21 cellular contexts compared by ENCODE assay signal in genomic region chr12:48143898-48144297, GRCh38. TPM values are rescaled to one million over a fixed set of nuclear protein-coding genes. Genes with fewer than 3 reads are reported as not detected.
A peak's percentile ranks its signal among the peaks of the same experiment; 100 is the strongest.
DNase-seq lines count a peak whose midpoint lies in the region; ATAC-seq, FAIRE-seq and TF ChIP-seq lines count a peak whose summit lies in the region.
"Had no signal": no experiment of that assay in that cellular context is flagged by ENCODE, and none has a peak within 500 bp of the region (broad histone marks: within the 10 kb centered on the region; RNA-seq: fewer than 3 reads in every experiment).

No MANE protein-coding gene starts in this region.

- H3K27ac ChIP-seq in left ventricle myocardium inferior (replicated peaks) (peak overlapping the region; percentile 81), heart left ventricle (peak overlapping the region in 2 of 12 donors; percentile 13), iPS-20b (ENCODE audit: low read length) (peak overlapping the region; percentile 64)
- no peak overlapping the region for H3K27ac ChIP-seq in naive thymus-derived CD4-positive, alpha-beta T cell (ENCODE audit: low read depth, low read length)
- H3K27ac ChIP-seq: HL-60, RWPE1 had no signal

- H3K9me3 ChIP-seq in left ventricle myocardium inferior (replicated peaks): no peaks in the 10 kb centered on the region
- H3K9me3 ChIP-seq in heart left ventricle: no peaks in the 10 kb centered on the region
- no peaks in the 10 kb centered on the region for H3K9me3 ChIP-seq in iPS-20b (ENCODE audit: insufficient read depth, low read depth, low read length)
- no peaks in the 10 kb centered on the region for H3K9me3 ChIP-seq in naive thymus-derived CD4-positive, alpha-beta T cell (ENCODE audit: control insufficient read depth in 2 of 3, low read length in 3 of 3)
- H3K9me3 ChIP-seq: Caco-2 had no signal

- no peak overlapping the region for H3K4me3 ChIP-seq in left ventricle myocardium inferior
- no peak overlapping the region for H3K4me3 ChIP-seq in heart left ventricle
- peak overlapping the region; percentile 34; the same call in 1 of the 2 replicates for H3K4me3 ChIP-seq in iPS-20b (ENCODE audit: low read length)
- no peak overlapping the region for H3K4me3 ChIP-seq in naive thymus-derived CD4-positive, alpha-beta T cell (ENCODE audit: low read length)

- peak overlapping the region; percentile 29 for H3K4me3 Mint-ChIP-seq in WTC11
- no peak overlapping the region for H3K4me3 Mint-ChIP-seq in naive thymus-derived CD4-positive, alpha-beta T cell
- H3K4me3 Mint-ChIP-seq: CD14-positive monocyte had no signal

- TF ChIP-seq CTCF in left ventricle myocardium inferior (IDR thresholded peaks at IDR 0.05; ENCODE audit: borderline replicate concordance) (no peak), heart left ventricle (IDR thresholded peaks at IDR 0.05) (no peak), WTC11 (IDR thresholded peaks at IDR 0.05) (no peak)

- H3K36me3 Mint-ChIP-seq in WTC11: peaks cover 76% of the 10 kb centered on the region
- H3K36me3 Mint-ChIP-seq in naive thymus-derived CD4-positive, alpha-beta T cell: peaks cover 0 to 42% (median 15%) of the 10 kb centered on the region in 5 donors

- ATAC-seq in heart left ventricle: no peak
- ATAC-seq in WTC11: peak; percentile 31; the same call in 1 of the 2 replicates
- no peak for ATAC-seq in naive thymus-derived CD4-positive, alpha-beta T cell
- ATAC-seq: PC-3 had no signal

- intact Hi-C loops in left ventricle myocardium inferior (cut with micrococcal nuclease) (no loop called here), heart left ventricle (cut with DNase I) (no loop called here)
- intact Hi-C loops in naive thymus-derived CD4-positive, alpha-beta T cell (cut with micrococcal nuclease): no loop called here

- TF ChIP-seq POLR2A in heart left ventricle (IDR thresholded peaks at IDR 0.05): no peak

- peak overlapping the region; percentile 60; the same call in 1 of the 2 replicates for H3K9ac ChIP-seq in iPS-20b (ENCODE audit: low read depth, low read length)

- H3K9me3 Mint-ChIP-seq in WTC11: no peaks in the 10 kb centered on the region
- H3K9me3 Mint-ChIP-seq in naive thymus-derived CD4-positive, alpha-beta T cell: no peaks in the 10 kb centered on the region
- H3K9me3 Mint-ChIP-seq: CD14-positive monocyte had no signal

- peaks cover 94% of the 10 kb centered on the region for H3K4me1 ChIP-seq in left ventricle myocardium inferior
- peaks cover 0 to 55% (median 17%) of the 10 kb centered on the region in 12 donors for H3K4me1 ChIP-seq in heart left ventricle
- peaks cover 29% of the 10 kb centered on the region for H3K4me1 ChIP-seq in iPS-20b (ENCODE audit: insufficient read depth, low read length)
- H3K4me1 ChIP-seq in naive thymus-derived CD4-positive, alpha-beta T cell (ENCODE audit: control insufficient read depth in 2 of 2, insufficient read depth in 2 of 2, low read length in 2 of 2): no peaks in the 10 kb centered on the region
- H3K4me1 ChIP-seq: Caco-2 had no signal

- no peaks in the 10 kb centered on the region for H3K27me3 Mint-ChIP-seq in WTC11 (ENCODE audit: low read depth)
- H3K27me3 Mint-ChIP-seq in naive thymus-derived CD4-positive, alpha-beta T cell: no peaks in the 10 kb centered on the region

- no peaks in the 10 kb centered on the region for H3K27me3 ChIP-seq in left ventricle myocardium inferior (ENCODE audit: low read depth)
- no peaks in the 10 kb centered on the region for H3K27me3 ChIP-seq in heart left ventricle
- no peaks in the 10 kb centered on the region for H3K27me3 ChIP-seq in iPS-20b (ENCODE audit: insufficient read depth, low read length)
- H3K27me3 ChIP-seq in naive thymus-derived CD4-positive, alpha-beta T cell (ENCODE audit: control insufficient read depth in 2 of 2, insufficient read depth in 2 of 2, low read length in 2 of 2): no peaks in the 10 kb centered on the region

- peaks cover 42% of the 10 kb centered on the region for H3K4me1 Mint-ChIP-seq in WTC11
- H3K4me1 Mint-ChIP-seq in naive thymus-derived CD4-positive, alpha-beta T cell: peaks cover 0 to 3% (median 0%) of the 10 kb centered on the region in 7 donors
- H3K4me1 Mint-ChIP-seq: CD14-positive monocyte had no signal

- peaks cover 98% of the 10 kb centered on the region for H3K36me3 ChIP-seq in left ventricle myocardium inferior
- peaks cover 0 to 100% (median 98%) of the 10 kb centered on the region in 9 donors for H3K36me3 ChIP-seq in heart left ventricle
- peaks cover 88% of the 10 kb centered on the region for H3K36me3 ChIP-seq in iPS-20b (ENCODE audit: insufficient read depth, low read depth, low read length)
- peaks cover 0 to 92% (median 6%) of the 10 kb centered on the region in 3 experiments for H3K36me3 ChIP-seq in naive thymus-derived CD4-positive, alpha-beta T cell (ENCODE audit: control insufficient read depth in 2 of 3, insufficient read depth in 3 of 3, low read length in 3 of 3)

- CTCF ChIA-PET in WTC11 (lab: Charles Lee): interaction anchor here (0.9 to 2.5 kb wide), 2 partner anchors 14 to 400 kb away, joined by 3 to 21 read pairs; partner anchors contain the start of gene ASB8
- CTCF ChIA-PET in naive thymus-derived CD4-positive, alpha-beta T cell (lab: Charles Lee): no interaction called here

- WGBS in heart left ventricle, 4 donors: 68 to 88% (median 77%) methylated on average over 2 of the region's 2 CpGs

- DNase-seq in left ventricle myocardium inferior (no peak), heart left ventricle (no peak), WTC11 (ENCODE audit: low spot score) (no peak), HTR-8/SVneo (ENCODE audit: insufficient read length, low spot score) (no peak), HuH-7 (ENCODE audit: low spot score) (no peak)
- DNase-seq in naive thymus-derived CD4-positive, alpha-beta T cell: no peak
- DNase-seq: Caco-2, DMS153, EL, HCEC 1CT, KG1, NCI-H1048, NCI-H146, NCI-H2081 treated with DMSO at 0.1 percent for 48 hours, NCI-H510A treated with DMSO at 0.1 percent for 48 hours, NCI-H82, PC-3 had no signal

- no peak for FAIRE-seq in HTR-8/SVneo (lab: Jason Lieb, UNC)

- H3K27ac Mint-ChIP-seq in WTC11: peak overlapping the region; percentile 95
- H3K27ac Mint-ChIP-seq in naive thymus-derived CD4-positive, alpha-beta T cell: peak overlapping the region in 3 of 9 donors; percentile 34 to 66 (median 38)

- POLR2A ChIA-PET in WTC11 (lab: Charles Lee): interaction anchor here (1.6 kb wide), 1 partner anchor 13 kb away, joined by 5 read pairs; no protein-coding TSS in a partner anchor
- POLR2A ChIA-PET in naive thymus-derived CD4-positive, alpha-beta T cell (lab: Charles Lee): no interaction called here

TF ChIP-seq in WTC11, 78 proteins besides CTCF, POLR2A, EP300 and RAD21 (continues in another document):
- TF ChIP-seq ZBTB43 (CRISPR knock-in tag; IDR thresholded peaks at IDR 0.05): no peak

RNA-seq across cellular contexts. Expression of gene ASB8, which starts 13.4 kb away (rescaled TPM):
- total RNA-seq in left ventricle myocardium inferior: 80.3 TPM
- 10 to 100 TPM; 73.2 to 97.6 (median 81.5) TPM for total RNA-seq in heart left ventricle
- polyA plus RNA-seq in heart left ventricle: 10 to 100 TPM; 24.9 to 49.1 TPM
- 7.4 to 11.3 TPM (median 8.8 TPM) in 3 replicates for total RNA-seq in WTC11 (2021)
- 10 to 100 TPM; 42.9 to 75.9 (median 54.9) TPM for total RNA-seq in naive thymus-derived CD4-positive, alpha-beta T cell
- polyA plus RNA-seq in naive thymus-derived CD4-positive, alpha-beta T cell: 10 to 100 TPM; 71.5 to 93.5 TPM

RNA-seq across cellular contexts. Expression of gene PFKM, which starts 24.7 kb away (rescaled TPM):
- total RNA-seq in left ventricle myocardium inferior: 671 TPM
- total RNA-seq in heart left ventricle: 100 to 1,000 TPM; 230 to 901 (median 521) TPM
- 100 to 1,000 TPM; 160 to 205 TPM for polyA plus RNA-seq in heart left ventricle
- total RNA-seq in WTC11 (2021): 99.3 to 109 TPM (median 108 TPM) in 3 replicates
- 10 to 100 TPM; 11.7 to 20.3 (median 14.5) TPM for total RNA-seq in naive thymus-derived CD4-positive, alpha-beta T cell
- polyA plus RNA-seq in naive thymus-derived CD4-positive, alpha-beta T cell: 1 to 10 TPM; 5.1 to 6.3 TPM

RNA-seq across cellular contexts. Expression of gene SENP1, which starts 38.0 kb away (rescaled TPM):
- total RNA-seq in left ventricle myocardium inferior (5.3 TPM), heart left ventricle (10 to 100 TPM in 4 of 9 donors, 1 to 10 TPM in 5; 6.9 to 13.6 (median 9.2) TPM), WTC11 (2021) (20.4 to 23.3 TPM (median 21.3 TPM) in 3 replicates)
- polyA plus RNA-seq in heart left ventricle: 1 to 10 TPM; 2.1 to 3.8 TPM
- 10 to 100 TPM; 16.9 to 41.9 (median 31.5) TPM for total RNA-seq in naive thymus-derived CD4-positive, alpha-beta T cell
- polyA plus RNA-seq in naive thymus-derived CD4-positive, alpha-beta T cell: 10 to 100 TPM; 12.0 to 13.7 TPM

RNA-seq across cellular contexts. Expression of gene CCDC184, which starts 39.5 kb away (rescaled TPM):
- total RNA-seq in left ventricle myocardium inferior: 1.0 TPM
- 1 to 10 TPM in 2 of 9 donors, under 1 TPM in 7; 0.25 to 1.5 (median 0.54) TPM for total RNA-seq in heart left ventricle
- under 1 TPM; 0.76 to 0.99 TPM for polyA plus RNA-seq in heart left ventricle
- total RNA-seq in WTC11 (2021): 1.4 to 1.6 TPM (median 1.5 TPM) in 3 replicates
- 1 to 10 TPM in 2 of 5 experiments, under 1 TPM in 2, not detected in 1; 0.22 to 3.8 (median 1.8) TPM for total RNA-seq in naive thymus-derived CD4-positive, alpha-beta T cell
- under 1 TPM in 1 of 2 donors, not detected in 1; 0.21 TPM for polyA plus RNA-seq in naive thymus-derived CD4-positive, alpha-beta T cell
- total RNA-seq: PC-3 had no signal
- polyA plus RNA-seq: CD14-positive monocyte had no signal

RNA-seq across cellular contexts. Expression of gene OR10AD1, which starts 59.2 kb away (rescaled TPM):
- total RNA-seq in left ventricle myocardium inferior (not detected), heart left ventricle (not detected), WTC11 (2021) (not detected in 3 replicates)
- not detected for polyA plus RNA-seq in heart left ventricle
- not detected for total RNA-seq in naive thymus-derived CD4-positive, alpha-beta T cell
- not detected for polyA plus RNA-seq in naive thymus-derived CD4-positive, alpha-beta T cell
- total RNA-seq: Caco-2, PC-3 had no signal
- polyA plus RNA-seq: CD14-positive monocyte had no signal
